13 cellular contexts compared by ENCODE assay signal in genomic region chr12:132422057-132423043, GRCh38.
DNase-seq lines count a peak whose midpoint lies in the region; ATAC-seq and TF ChIP-seq lines count a peak whose summit lies in the region.
"Had no signal": no experiment of that assay in that cellular context is flagged by ENCODE, and none has a peak within 500 bp of the region (broad histone marks: within the 10 kb centered on the region; RNA-seq: fewer than 3 reads in every experiment).

No MANE protein-coding gene starts in this region.

- H3K9me3 Mint-ChIP-seq in stimulated activated naive CD8-positive, alpha-beta T cell treated with anti-CD3 and anti-CD28 coated beads, Interleukin-15, amount 100 ng/mL, for 72 hours, result peaks cover 0 to 7% of the 10 kb centered on the region in 2 donors

- ATAC-seq in stimulated activated naive CD8-positive, alpha-beta T cell treated with anti-CD3 and anti-CD28 coated beads, Interleukin-15, amount 100 ng/mL, for 72 hours, result peak; percentile 38
- no peak for ATAC-seq in stimulated activated naive CD8-positive, alpha-beta T cell treated with anti-CD3 and anti-CD28 coated beads, Interleukin-15, Interleukin-2, amounts not matched to agents 100 U/mL and 50 U/mL, for 24 hours
- ATAC-seq in foreskin keratinocyte (peak; percentile 8), GM21390 (IDR thresholded peaks at IDR 0.05; ENCODE audit: unreplicated experiment) (no peak), HG03520 (IDR thresholded peaks at IDR 0.05; ENCODE audit: unreplicated experiment) (no peak), HG02798 (IDR thresholded peaks at IDR 0.05; ENCODE audit: poor library complexity, unreplicated experiment) (no peak)

- H3K27me3 ChIP-seq in foreskin keratinocyte, result peaks cover 77% of the 10 kb centered on the region
- H3K27me3 ChIP-seq: right atrium auricular region had no signal

- DNase-seq in stimulated activated naive CD8-positive, alpha-beta T cell treated with anti-CD3 and anti-CD28 coated beads, Interleukin-15, amount 100 ng/mL, for 72 hours, result no peak
- no peak for DNase-seq in stimulated activated naive CD8-positive, alpha-beta T cell treated with anti-CD3 and anti-CD28 coated beads, Interleukin-15, Interleukin-2, amounts not matched to agents 100 U/mL and 50 U/mL, for 24 hours
- peak; percentile 36 for DNase-seq in NCI-H69 (lab: John Stamatoyannopoulos, UW)
- no peak for DNase-seq in foreskin keratinocyte
- DNase-seq in pons (ENCODE audit: low spot score), result no peak
- DNase-seq: activated CD4-positive, CD25-positive, alpha-beta regulatory T cell; NCI-H345 had no signal

- no peaks in the 10 kb centered on the region for H3K4me1 ChIP-seq in foreskin keratinocyte
- H3K4me1 ChIP-seq: Caco-2, right atrium auricular region had no signal

- peaks cover 6% of the 10 kb centered on the region for H3K27me3 Mint-ChIP-seq in stimulated activated naive CD8-positive, alpha-beta T cell treated with anti-CD3 and anti-CD28 coated beads, Interleukin-15, amount 100 ng/mL, for 72 hours

- no peak overlapping the region for H3K4me3 Mint-ChIP-seq in stimulated activated naive CD8-positive, alpha-beta T cell treated with anti-CD3 and anti-CD28 coated beads, Interleukin-15, amount 100 ng/mL, for 72 hours
- H3K4me3 Mint-ChIP-seq: activated T-helper 1 cell treated with anti-CD3 and anti-CD28 coated beads, Interleukin-12 subunit alpha, Interleukin-12 subunit beta, Interleukin-2, Interleukin-4 antibody, amounts not matched to agents 30 ng/mL and 10 ng/mL and 1 ng/mL, durations not matched to agents 14 hours and 24 hours and 36 hours had no signal

- H3K27ac Mint-ChIP-seq in stimulated activated naive CD8-positive, alpha-beta T cell treated with anti-CD3 and anti-CD28 coated beads, Interleukin-15, amount 100 ng/mL, for 72 hours, result peak overlapping the region; percentile 66 to 77
- H3K27ac Mint-ChIP-seq: activated T-helper 1 cell treated with anti-CD3 and anti-CD28 coated beads, Interleukin-12 subunit alpha, Interleukin-12 subunit beta, Interleukin-2, Interleukin-4 antibody, amounts not matched to agents 30 ng/mL and 10 ng/mL and 1 ng/mL, durations not matched to agents 14 hours and 24 hours and 36 hours had no signal

- TF ChIP-seq CTCF in foreskin keratinocyte (conservative IDR thresholded peaks at IDR 0.05), result peak; percentile 10

- no peak overlapping the region for H3K27ac ChIP-seq in foreskin keratinocyte
- H3K27ac ChIP-seq: right atrium auricular region had no signal

- no peaks in the 10 kb centered on the region for H3K4me1 Mint-ChIP-seq in stimulated activated naive CD8-positive, alpha-beta T cell treated with anti-CD3 and anti-CD28 coated beads, Interleukin-15, amount 100 ng/mL, for 72 hours

Comparison
In these comparisons a context has a peak if more than half of its experiments do, and no peak if none do; other contexts are left out.
1. ATAC-seq: peak in stimulated activated naive CD8-positive, alpha-beta T cell treated with anti-CD3 and anti-CD28 coated beads, Interleukin-15, amount 100 ng/mL, for 72 hours (single experiment) and foreskin keratinocyte (single experiment); none in stimulated activated naive CD8-positive, alpha-beta T cell treated with anti-CD3 and anti-CD28 coated beads, Interleukin-15, Interleukin-2, amounts not matched to agents 100 U/mL and 50 U/mL, for 24 hours (single experiment), GM21390 (single experiment), HG03520 (single experiment) and HG02798 (single experiment).